In the genomic region with DNA sequence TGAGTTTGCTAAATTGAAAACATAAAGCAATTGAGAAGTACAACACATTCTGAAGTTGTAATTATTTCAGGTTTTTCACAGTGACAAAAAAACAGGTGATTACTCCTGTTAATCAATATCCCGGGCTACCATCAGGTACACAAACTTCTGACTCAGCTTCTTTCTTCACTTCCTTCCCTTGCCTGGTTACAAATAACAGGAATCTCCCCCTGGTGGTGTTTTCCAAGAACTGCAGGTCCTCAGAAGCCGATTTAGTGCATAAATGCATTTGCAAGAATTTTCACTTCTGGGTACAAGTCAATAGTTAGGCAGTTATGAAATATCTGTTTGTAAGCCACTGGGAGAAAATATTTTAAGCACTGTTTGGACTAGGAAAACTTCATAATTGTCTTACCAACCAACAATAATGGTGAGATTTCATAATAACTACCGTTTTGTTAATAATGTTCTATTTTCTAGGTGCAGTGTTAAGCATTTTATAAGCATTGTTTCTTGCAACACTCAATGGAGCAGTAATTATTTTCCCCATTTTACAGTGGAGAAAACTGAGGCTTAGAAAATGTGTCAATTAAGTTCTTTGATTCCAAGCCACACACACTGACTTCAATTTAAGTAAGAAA, we compare ENCODE assay signal across 8 cellular contexts. TPM values are rescaled to one million over a fixed set of nuclear protein-coding genes. Genes with fewer than 3 reads are reported as not detected.
DNase-seq lines count a peak whose midpoint lies in the region; ATAC-seq lines count a peak whose summit lies in the region.

No MANE protein-coding gene starts in this region.

- DNase-seq in COR-L47 (lab: John Stamatoyannopoulos, UW) (peak; percentile 66), NCI-H446 treated with DMSO at 0.1 percent for 48 hours (lab: John Stamatoyannopoulos, UW) (peak; percentile 68), cerebellar cortex (ENCODE audit: low spot score) (peak; percentile 90), left lobe of liver (ENCODE audit: low spot score) (peak; percentile 76)
- peak; percentile 47 to 73 for DNase-seq in stimulated activated CD4-positive, alpha-beta T cell treated with anti-CD3 and anti-CD28 coated beads, Interleukin-4, amount 100 ng/mL, for 4 hours

- peak; percentile 62 for ATAC-seq in HG02798 (IDR thresholded peaks at IDR 0.05; ENCODE audit: poor library complexity, unreplicated experiment)
- ATAC-seq in activated CD4-positive, CD25-positive, alpha-beta regulatory T cell treated with anti-CD3 and anti-CD28 coated beads, Interleukin-2, amount 50 U/mL, for 24 hours = peak; percentile 48 to 79
- peak; percentile 97 for ATAC-seq in left lobe of liver
- ATAC-seq in GM18858 (IDR thresholded peaks at IDR 0.05; ENCODE audit: unreplicated experiment) = no peak

RNA-seq across cellular contexts. Expression of a gene that starts 12.4 kb away (rescaled TPM):
- 5.4 TPM for total RNA-seq in left lobe of liver
